Comparison of ENCODE assay signal across 1 cellular context in genomic region chrX:110003167-110004156, GRCh38.
TF ChIP-seq lines count a peak whose summit lies in the region.

No MANE protein-coding gene starts in this region.

TF ChIP-seq in K562, 482 proteins besides CTCF, POLR2A, EP300 and RAD21 (continued from another document):
- TF ChIP-seq, protein P1, sequence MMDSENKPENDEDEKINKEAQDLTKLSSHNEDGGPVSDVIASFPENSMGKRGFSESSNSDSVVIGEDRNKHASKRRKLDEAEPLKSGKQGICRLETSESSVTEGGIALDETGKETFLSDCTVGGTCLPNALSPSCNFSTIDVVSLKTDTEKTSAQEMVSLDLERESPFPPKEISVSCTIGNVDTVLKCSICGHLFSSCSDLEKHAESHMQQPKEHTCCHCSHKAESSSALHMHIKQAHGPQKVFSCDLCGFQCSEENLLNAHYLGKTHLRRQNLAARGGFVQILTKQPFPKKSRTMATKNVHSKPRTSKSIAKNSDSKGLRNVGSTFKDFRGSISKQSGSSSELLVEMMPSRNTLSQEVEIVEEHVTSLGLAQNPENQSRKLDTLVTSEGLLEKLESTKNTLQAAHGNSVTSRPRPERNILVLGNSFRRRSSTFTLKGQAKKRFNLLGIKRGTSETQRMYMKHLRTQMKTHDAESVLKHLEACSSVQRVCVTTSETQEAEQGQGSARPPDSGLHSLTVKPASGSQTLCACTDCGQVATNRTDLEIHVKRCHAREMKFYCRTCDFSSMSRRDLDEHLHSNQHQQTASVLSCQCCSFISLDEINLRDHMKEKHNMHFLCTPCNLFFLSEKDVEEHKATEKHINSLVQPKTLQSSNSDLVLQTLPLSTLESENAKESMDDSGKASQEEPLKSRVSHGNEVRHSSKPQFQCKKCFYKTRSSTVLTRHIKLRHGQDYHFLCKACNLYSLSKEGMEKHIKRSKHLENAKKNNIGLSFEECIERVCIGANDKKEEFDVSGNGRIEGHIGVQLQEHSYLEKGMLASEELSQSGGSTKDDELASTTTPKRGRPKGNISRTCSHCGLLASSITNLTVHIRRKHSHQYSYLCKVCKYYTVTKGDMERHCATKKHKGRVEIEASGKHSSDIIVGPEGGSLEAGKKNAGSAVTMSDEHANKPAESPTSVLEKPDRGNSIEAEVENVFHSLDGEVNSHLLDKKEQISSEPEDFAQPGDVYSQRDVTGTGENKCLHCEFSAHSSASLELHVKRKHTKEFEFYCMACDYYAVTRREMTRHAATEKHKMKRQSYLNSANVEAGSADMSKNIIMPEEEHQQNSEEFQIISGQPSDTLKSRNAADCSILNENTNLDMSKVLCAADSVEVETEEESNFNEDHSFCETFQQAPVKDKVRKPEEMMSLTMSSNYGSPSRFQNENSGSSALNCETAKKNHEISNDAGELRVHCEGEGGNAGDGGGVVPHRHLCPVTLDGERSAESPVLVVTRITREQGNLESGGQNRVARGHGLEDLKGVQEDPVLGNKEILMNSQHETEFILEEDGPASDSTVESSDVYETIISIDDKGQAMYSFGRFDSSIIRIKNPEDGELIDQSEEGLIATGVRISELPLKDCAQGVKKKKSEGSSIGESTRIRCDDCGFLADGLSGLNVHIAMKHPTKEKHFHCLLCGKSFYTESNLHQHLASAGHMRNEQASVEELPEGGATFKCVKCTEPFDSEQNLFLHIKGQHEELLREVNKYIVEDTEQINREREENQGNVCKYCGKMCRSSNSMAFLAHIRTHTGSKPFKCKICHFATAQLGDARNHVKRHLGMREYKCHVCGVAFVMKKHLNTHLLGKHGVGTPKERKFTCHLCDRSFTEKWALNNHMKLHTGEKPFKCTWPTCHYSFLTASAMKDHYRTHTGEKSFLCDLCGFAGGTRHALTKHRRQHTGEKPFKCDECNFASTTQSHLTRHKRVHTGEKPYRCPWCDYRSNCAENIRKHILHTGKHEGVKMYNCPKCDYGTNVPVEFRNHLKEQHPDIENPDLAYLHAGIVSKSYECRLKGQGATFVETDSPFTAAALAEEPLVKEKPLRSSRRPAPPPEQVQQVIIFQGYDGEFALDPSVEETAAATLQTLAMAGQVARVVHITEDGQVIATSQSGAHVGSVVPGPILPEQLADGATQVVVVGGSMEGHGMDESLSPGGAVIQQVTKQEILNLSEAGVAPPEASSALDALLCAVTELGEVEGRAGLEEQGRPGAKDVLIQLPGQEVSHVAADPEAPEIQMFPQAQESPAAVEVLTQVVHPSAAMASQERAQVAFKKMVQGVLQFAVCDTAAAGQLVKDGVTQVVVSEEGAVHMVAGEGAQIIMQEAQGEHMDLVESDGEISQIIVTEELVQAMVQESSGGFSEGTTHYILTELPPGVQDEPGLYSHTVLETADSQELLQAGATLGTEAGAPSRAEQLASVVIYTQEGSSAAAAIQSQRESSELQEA (IDR thresholded peaks at IDR 0.05; ENCODE audit: low read depth), result no peak
- no peak for TF ChIP-seq HNRNPUL1 (IDR thresholded peaks at IDR 0.05; ENCODE audit: low read length)
- TF ChIP-seq, protein P2, sequence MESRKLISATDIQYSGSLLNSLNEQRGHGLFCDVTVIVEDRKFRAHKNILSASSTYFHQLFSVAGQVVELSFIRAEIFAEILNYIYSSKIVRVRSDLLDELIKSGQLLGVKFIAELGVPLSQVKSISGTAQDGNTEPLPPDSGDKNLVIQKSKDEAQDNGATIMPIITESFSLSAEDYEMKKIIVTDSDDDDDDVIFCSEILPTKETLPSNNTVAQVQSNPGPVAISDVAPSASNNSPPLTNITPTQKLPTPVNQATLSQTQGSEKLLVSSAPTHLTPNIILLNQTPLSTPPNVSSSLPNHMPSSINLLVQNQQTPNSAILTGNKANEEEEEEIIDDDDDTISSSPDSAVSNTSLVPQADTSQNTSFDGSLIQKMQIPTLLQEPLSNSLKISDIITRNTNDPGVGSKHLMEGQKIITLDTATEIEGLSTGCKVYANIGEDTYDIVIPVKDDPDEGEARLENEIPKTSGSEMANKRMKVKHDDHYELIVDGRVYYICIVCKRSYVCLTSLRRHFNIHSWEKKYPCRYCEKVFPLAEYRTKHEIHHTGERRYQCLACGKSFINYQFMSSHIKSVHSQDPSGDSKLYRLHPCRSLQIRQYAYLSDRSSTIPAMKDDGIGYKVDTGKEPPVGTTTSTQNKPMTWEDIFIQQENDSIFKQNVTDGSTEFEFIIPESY (CRISPR knock-in tag; IDR thresholded peaks at IDR 0.05), result no peak
- no peak for TF ChIP-seq RBM17 (IDR thresholded peaks at IDR 0.05; ENCODE audit: borderline replicate concordance, low read depth, low read length)
- TF ChIP-seq GTF2E2 (tag; IDR thresholded peaks at IDR 0.05), result no peak
- TF ChIP-seq CBX5 (IDR thresholded peaks at IDR 0.05; ENCODE audit: borderline replicate concordance, low read depth), result no peak
- TF ChIP-seq NCOA6 (IDR thresholded peaks at IDR 0.05), result no peak
- TF ChIP-seq C11orf30 (IDR thresholded peaks at IDR 0.05; ENCODE audit: low read depth), result no peak
- no peak for TF ChIP-seq ZNF551 (CRISPR knock-in tag; IDR thresholded peaks at IDR 0.05)
- TF ChIP-seq, protein P3, sequence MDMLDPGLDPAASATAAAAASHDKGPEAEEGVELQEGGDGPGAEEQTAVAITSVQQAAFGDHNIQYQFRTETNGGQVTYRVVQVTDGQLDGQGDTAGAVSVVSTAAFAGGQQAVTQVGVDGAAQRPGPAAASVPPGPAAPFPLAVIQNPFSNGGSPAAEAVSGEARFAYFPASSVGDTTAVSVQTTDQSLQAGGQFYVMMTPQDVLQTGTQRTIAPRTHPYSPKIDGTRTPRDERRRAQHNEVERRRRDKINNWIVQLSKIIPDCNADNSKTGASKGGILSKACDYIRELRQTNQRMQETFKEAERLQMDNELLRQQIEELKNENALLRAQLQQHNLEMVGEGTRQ (CRISPR knock-in tag; IDR thresholded peaks at IDR 0.05), result no peak
- TF ChIP-seq PHB (CRISPR knock-in tag; IDR thresholded peaks at IDR 0.05), result no peak
- no peak for TF ChIP-seq MECOM (CRISPR knock-in tag; IDR thresholded peaks at IDR 0.05)
- TF ChIP-seq CHD2 (IDR thresholded peaks at IDR 0.05; ENCODE audit: low read depth, low read length), result no peak
- no peak for TF ChIP-seq CSDE1 (IDR thresholded peaks at IDR 0.05)
